8 cellular contexts compared by ENCODE assay signal in the genomic region with DNA sequence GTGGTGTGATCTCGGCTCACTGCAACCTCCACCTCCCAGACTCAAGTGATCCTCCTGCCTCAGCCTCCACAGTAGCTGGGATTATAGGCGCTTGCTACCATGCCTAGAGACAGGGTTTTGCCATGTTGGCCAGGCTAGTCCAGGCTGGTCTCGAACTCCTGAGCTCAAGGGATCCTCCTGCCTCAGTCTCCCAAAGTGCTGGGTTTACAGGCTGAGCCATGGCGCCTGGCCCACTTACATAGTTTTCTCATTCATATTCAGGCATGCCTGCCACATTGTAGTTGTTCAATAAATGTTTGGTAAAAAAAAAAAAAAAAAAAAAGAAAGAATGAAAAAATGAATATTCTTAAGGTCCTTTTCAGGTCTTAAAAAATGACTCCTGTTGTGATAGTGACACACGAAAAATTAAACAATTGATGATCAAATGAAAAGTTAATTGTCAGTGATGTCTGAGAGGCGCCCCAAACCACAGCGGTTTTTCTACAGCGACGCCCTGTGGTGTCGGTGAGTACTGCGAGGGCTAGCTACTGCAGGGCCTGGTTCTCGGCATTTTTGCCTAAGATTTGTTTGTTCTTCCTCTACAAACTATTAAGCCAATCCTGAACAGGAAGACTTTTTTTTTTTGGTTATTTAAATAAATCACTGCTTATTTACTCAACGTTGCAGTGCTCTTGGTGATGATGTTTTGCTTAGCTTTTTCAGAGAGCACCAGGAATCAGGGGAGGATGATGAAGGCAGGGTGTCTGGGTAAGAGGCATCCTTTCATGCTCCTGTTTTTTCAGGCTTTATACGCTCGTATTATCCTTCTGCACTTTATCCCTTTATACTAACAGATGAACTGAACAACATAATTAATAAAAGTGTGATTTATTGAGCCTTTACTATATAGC.
DNase-seq lines count a peak whose midpoint lies in the region; ATAC-seq, FAIRE-seq and TF ChIP-seq lines count a peak whose summit lies in the region.

No MANE protein-coding gene starts in this region.

- 34 to 42% methylated on average over 15 of the region's 15 CpGs for WGBS in pancreas, 2 donors

- no peaks in the 10 kb centered on the region for H3K36me3 ChIP-seq in WERI-Rb-1
- no peaks in the 10 kb centered on the region for H3K36me3 ChIP-seq in pancreas

- FAIRE-seq in pancreas (lab: Jason Lieb, UNC) = peak; percentile 17

- H3K27ac ChIP-seq in WERI-Rb-1 (no peak overlapping the region), pancreas (no peak overlapping the region)

- TF ChIP-seq CTCF in WERI-Rb-1 (IDR thresholded peaks at IDR 0.05; ENCODE audit: low read depth, low read length) (peak; percentile 81), fibroblast of the aortic adventitia (IDR thresholded peaks at IDR 0.05; ENCODE audit: insufficient read depth, low read length) (peak; percentile 98), pancreas (IDR thresholded peaks at IDR 0.05) (peak; percentile 45 to 80 (median 70))

- ATAC-seq in GM19035 (IDR thresholded peaks at IDR 0.05; ENCODE audit: unreplicated experiment) = peak; percentile 76
- ATAC-seq in pancreas = peak; percentile 78 to 91 (median 87)

- DNase-seq in DMS53 (lab: John Stamatoyannopoulos, UW) (peak; percentile 72), HPDE6-E6E7 (ENCODE audit: extremely low spot score) (peak; percentile 13), WERI-Rb-1 (peak; percentile 64), fibroblast of the aortic adventitia (ENCODE audit: low read depth) (peak; percentile 60), pancreas (peak in 5 of 6 donors; percentile 20 to 86 (median 49)), cerebellar nuclear complex (lab: John Stamatoyannopoulos, UW) (no peak), NCI-H1105 treated with DMSO at 0.1 percent for 48 hours (lab: John Stamatoyannopoulos, UW) (no peak)

- H3K9me3 ChIP-seq in WERI-Rb-1 (ENCODE audit: severe bottlenecking) = peaks cover 4% of the 10 kb centered on the region
- H3K9me3 ChIP-seq in pancreas = no peaks in the 10 kb centered on the region

- intact Hi-C loops in pancreas (cut with DNase I) = loop anchor here in 1 of 3 donors (10.0 kb wide), 1 partner anchor 112 kb away; no protein-coding TSS in a partner anchor

- no peak overlapping the region for H3K4me3 ChIP-seq in WERI-Rb-1 (ENCODE audit: low read depth, low read length)
- no peak overlapping the region for H3K4me3 ChIP-seq in fibroblast of the aortic adventitia (ENCODE audit: low read depth, low read length)
- no peak overlapping the region for H3K4me3 ChIP-seq in pancreas

- no peaks in the 10 kb centered on the region for H3K27me3 ChIP-seq in WERI-Rb-1 (ENCODE audit: insufficient read depth, low read depth, severe bottlenecking)
- H3K27me3 ChIP-seq in pancreas = no peaks in the 10 kb centered on the region

- H3K4me1 ChIP-seq in pancreas = no peaks in the 10 kb centered on the region

Comparison
In these comparisons a context has a peak if more than half of its experiments do, and no peak if none do; other contexts are left out.
1. DNase-seq: peak in DMS53 (single experiment), HPDE6-E6E7 (single experiment), WERI-Rb-1 (single experiment), fibroblast of the aortic adventitia (single experiment) and pancreas (5 of 6); none in cerebellar nuclear complex (0 of 2) and NCI-H1105 treated with DMSO at 0.1 percent for 48 hours (single experiment).
2. Peak in every context shown above with its lines, with median percentiles within 50 percentile points of each other: CTCF ChIP-seq.